In the genomic region with DNA sequence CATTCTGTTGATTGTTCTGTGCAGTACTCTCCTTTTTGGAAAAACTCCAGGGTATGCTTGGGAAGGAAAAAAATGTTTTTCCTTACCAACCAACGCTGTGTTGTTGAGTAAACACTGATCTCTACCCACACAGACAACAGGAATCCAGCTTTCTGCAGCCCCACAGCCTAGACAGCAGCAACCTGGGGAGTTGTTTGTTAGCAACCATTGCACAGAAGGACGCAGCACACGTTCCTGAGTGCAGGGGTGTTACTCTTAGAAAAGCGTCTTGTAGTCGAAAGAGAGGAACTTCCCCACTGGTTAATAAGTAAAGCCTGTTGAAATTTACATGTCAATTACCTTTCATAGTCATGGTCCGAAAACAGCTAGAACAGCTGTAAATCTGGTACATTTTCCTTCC, we compare ENCODE assay signal across 15 cellular contexts. TPM values are rescaled to one million over a fixed set of nuclear protein-coding genes. Genes with fewer than 3 reads are reported as not detected.
DNase-seq lines count a peak whose midpoint lies in the region; ATAC-seq and TF ChIP-seq lines count a peak whose summit lies in the region.
"Had no signal": no experiment of that assay in that cellular context is flagged by ENCODE, and none has a peak within 500 bp of the region (broad histone marks: within the 10 kb centered on the region; RNA-seq: fewer than 3 reads in every experiment).

No MANE protein-coding gene starts in this region.

- no peaks in the 10 kb centered on the region for H3K79me2 ChIP-seq in osteoblast (ENCODE audit: insufficient read depth, low read length)

- TF ChIP-seq CTCF in astrocyte of the cerebellum (IDR thresholded peaks at IDR 0.05; ENCODE audit: low read depth, low read length, missing control alignments) (no peak), glutamatergic neuron (IDR thresholded peaks at IDR 0.05; ENCODE audit: partially characterized antibody, unreplicated experiment) (no peak), osteoblast (IDR thresholded peaks at IDR 0.05; ENCODE audit: extremely low read depth, low read depth, low read length) (no peak)

- peak; percentile 65 for DNase-seq in astrocyte of the cerebellum (ENCODE audit: low read depth)
- DNase-seq in glutamatergic neuron = no peak
- DNase-seq in osteoblast (ENCODE audit: insufficient read length, low spot score, missing footprints) = peak; percentile 48
- DNase-seq in activated CD4-positive, CD25-positive, alpha-beta regulatory T cell (lab: John Stamatoyannopoulos, UW) = no peak
- DNase-seq: activated CD8-positive, alpha-beta memory T cell treated with anti-CD3 and anti-CD28 coated beads, Interleukin-2, amount 50 U/mL, for 48 hours; CD4-positive, CD25-positive, alpha-beta regulatory T cell; natural killer cell; NCI-H1092 treated with DMSO at 0.1 percent for 48 hours; stimulated activated CD4-positive, alpha-beta T cell treated with anti-CD3 and anti-CD28 coated beads, Interleukin-2, amount 100 ng/mL, for 24 hours; T1000 had no signal

- no peak overlapping the region for H3K4me3 Mint-ChIP-seq in glutamatergic neuron (ENCODE audit: unreplicated experiment)
- H3K4me3 Mint-ChIP-seq: CD4-positive, CD25-positive, alpha-beta regulatory T cell; natural killer cell had no signal

- no peak overlapping the region for H2AFZ ChIP-seq in osteoblast (ENCODE audit: low read length)

- H3K9me3 ChIP-seq in osteoblast (ENCODE audit: low read depth, low read length) = no peaks in the 10 kb centered on the region
- H3K9me3 ChIP-seq: ascending aorta had no signal

- peaks cover 21% of the 10 kb centered on the region for H3K4me1 Mint-ChIP-seq in glutamatergic neuron (ENCODE audit: low read depth, unreplicated experiment)

- in situ Hi-C loops in astrocyte of the cerebellum (cut with HindIII; ENCODE audit: low sequenced_read_pairs) = loop anchor here (25.0 kb wide), 2 partner anchors 250 to 1250 kb away; no protein-coding TSS in a partner anchor

- peak overlapping the region; percentile 57 for H3K27ac ChIP-seq in osteoblast (ENCODE audit: low read depth, low read length)
- H3K27ac ChIP-seq: ascending aorta had no signal

- peak; percentile 80 for ATAC-seq in GM19463 (IDR thresholded peaks at IDR 0.05; ENCODE audit: unreplicated experiment)
- ATAC-seq in GM18520 (IDR thresholded peaks at IDR 0.05; ENCODE audit: unreplicated experiment) = no peak
- no peak for ATAC-seq in HG03439 (IDR thresholded peaks at IDR 0.05; ENCODE audit: unreplicated experiment)
- no peak for ATAC-seq in HG03520 (IDR thresholded peaks at IDR 0.05; ENCODE audit: unreplicated experiment)
- ATAC-seq: natural killer cell had no signal

- peaks cover 25% of the 10 kb centered on the region for H3K36me3 ChIP-seq in osteoblast (ENCODE audit: insufficient read depth, low read length)
- H3K36me3 ChIP-seq: ascending aorta had no signal

- no peaks in the 10 kb centered on the region for H3K27me3 Mint-ChIP-seq in glutamatergic neuron (ENCODE audit: unreplicated experiment)
- H3K27me3 Mint-ChIP-seq: CD4-positive, CD25-positive, alpha-beta regulatory T cell had no signal

- H3K4me3 ChIP-seq in astrocyte of the cerebellum (ENCODE audit: low read depth, low read length) (no peak overlapping the region), osteoblast (ENCODE audit: insufficient read depth, low read length) (no peak overlapping the region)
- H3K4me3 ChIP-seq: ascending aorta had no signal

- no peaks in the 10 kb centered on the region for H3K9me3 Mint-ChIP-seq in glutamatergic neuron (ENCODE audit: unreplicated experiment)
- H3K9me3 Mint-ChIP-seq: CD4-positive, CD25-positive, alpha-beta regulatory T cell; natural killer cell had no signal

- H3K4me1 ChIP-seq in osteoblast (ENCODE audit: insufficient read depth, low read length) = peaks cover 6% of the 10 kb centered on the region
- H3K4me1 ChIP-seq: ascending aorta had no signal

- no peaks in the 10 kb centered on the region for H3K27me3 ChIP-seq in osteoblast (ENCODE audit: insufficient read depth, low read length)
- H3K27me3 ChIP-seq: ascending aorta had no signal

- no peak overlapping the region for H3K4me2 ChIP-seq in osteoblast (ENCODE audit: insufficient read depth, low read length)

- H4K20me1 ChIP-seq in osteoblast (ENCODE audit: insufficient read depth, low read length) = no peaks in the 10 kb centered on the region

- H3K27ac Mint-ChIP-seq in glutamatergic neuron (ENCODE audit: unreplicated experiment) = peak overlapping the region; percentile 45
- H3K27ac Mint-ChIP-seq: natural killer cell had no signal

- no peaks in the 10 kb centered on the region for H3K36me3 Mint-ChIP-seq in glutamatergic neuron (ENCODE audit: unreplicated experiment)

RNA-seq across cellular contexts. Expression of gene SMYD2, which starts 56.6 kb away (rescaled TPM):
- total RNA-seq in glutamatergic neuron (ENCODE audit: unreplicated experiment) (26.0 TPM), osteoblast (39.4 and 39.8 TPM in 2 replicates)

Comparison
In these comparisons a context has a peak if more than half of its experiments do, and no peak if none do; other contexts are left out.
1. DNase-seq: peak in astrocyte of the cerebellum (single experiment) and osteoblast (single experiment); none in glutamatergic neuron (single experiment) and activated CD4-positive, CD25-positive, alpha-beta regulatory T cell (0 of 4).